Comparison of ENCODE assay signal across 31 cellular contexts in genomic region chr19:49342291-49342721, GRCh38. TPM values are rescaled to one million over a fixed set of nuclear protein-coding genes. Genes with fewer than 3 reads are reported as not detected.
A peak's percentile ranks its signal among the peaks of the same experiment; 100 is the strongest.
DNase-seq lines count a peak whose midpoint lies in the region; ATAC-seq and TF ChIP-seq lines count a peak whose summit lies in the region.
"Had no signal": no experiment of that assay in that cellular context is flagged by ENCODE, and none has a peak within 500 bp of the region (broad histone marks: within the 10 kb centered on the region; RNA-seq: fewer than 3 reads in every experiment).

No MANE protein-coding gene starts in this region.

- H3K4me2 ChIP-seq in GM23338 = no peak overlapping the region
- H3K4me2 ChIP-seq: A549 had no signal

- H4K20me1 ChIP-seq in GM23338 (replicated peaks; ENCODE audit: insufficient read depth) = peaks cover 12% of the 10 kb centered on the region; the same call in 1 of the 2 replicates

- no peaks in the 10 kb centered on the region for H3K9me2 ChIP-seq in GM23338 (ENCODE audit: insufficient read depth)

- H3K27ac ChIP-seq in GM23338 (ENCODE audit: low read depth) (no peak overlapping the region), brain microvascular endothelial cell (no peak overlapping the region)
- H3K27ac ChIP-seq: A549, gastrocnemius medialis had no signal

- in situ Hi-C loops in brain microvascular endothelial cell (cut with HindIII; ENCODE audit: low pct_ligation_motif_present, low sequenced_read_pairs) = no loop called here

- H3K36me3 ChIP-seq in GM23338 (ENCODE audit: insufficient read depth) = peaks cover 48% of the 10 kb centered on the region
- peaks cover 52% of the 10 kb centered on the region for H3K36me3 ChIP-seq in brain microvascular endothelial cell (replicated peaks)
- H3K36me3 ChIP-seq: gastrocnemius medialis had no signal

- DNase-seq in activated effector memory CD4-positive, alpha-beta T cell treated with anti-CD3 and anti-CD28 coated beads, Interleukin-2, amount 50 U/mL, for 16 hours = peak; percentile 39
- no peak for DNase-seq in activated effector memory CD4-positive, alpha-beta T cell treated with Interleukin-2 at 50 U/mL for 16 hours
- DNase-seq in GM23338 (ENCODE audit: low spot score) (no peak), endothelial cell (ENCODE audit: low spot score) (no peak), progenitor cell of endocrine pancreas (ENCODE audit: low spot score, unreplicated experiment) (no peak), brain microvascular endothelial cell (no peak), ureter (ENCODE audit: low spot score) (no peak)
- DNase-seq: activated CD4-positive, alpha-beta T cell treated with anti-CD3 and anti-CD28 coated beads, Interleukin-2, amount 10 ng/mL, durations not matched to agents 7 days and 5 days; activated CD8-positive, alpha-beta memory T cell treated with anti-CD3 and anti-CD28 coated beads, Interleukin-2, amount 50 U/mL, for 4 hours; DMS153; effector CD4-positive, alpha-beta T cell; gastrocnemius medialis; hypothalamus; IMR-90; kidney; mesenchymal stem cell; MG63; naive thymus-derived CD4-positive, alpha-beta T cell; NCI-H1436; NCI-H2171 treated with DMSO at 0.1 percent for 48 hours; NCI-H526 treated with DMSO at 0.1 percent for 48 hours; SHP77 treated with DMSO at 0.1 percent for 48 hours; stimulated activated CD4-positive, alpha-beta T cell treated with anti-CD3 and anti-CD28 coated beads, Interleukin-4, amount 100 ng/mL, for 1 hour; upper lobe of left lung had no signal

- H3K4me3 ChIP-seq in GM23338 = no peak overlapping the region
- H3K4me3 ChIP-seq in brain microvascular endothelial cell (ENCODE audit: low read depth, low read length) = no peak overlapping the region
- H3K4me3 ChIP-seq: A549, esophagus muscularis mucosa, gastrocnemius medialis, MG63, upper lobe of left lung had no signal

- peaks cover 13% of the 10 kb centered on the region for H3K4me1 ChIP-seq in GM23338 (ENCODE audit: insufficient read depth)
- H3K4me1 ChIP-seq: A549 had no signal

- H3K27me3 Mint-ChIP-seq in GM23338 (ENCODE audit: insufficient read depth, low read depth, poor library complexity) = peaks cover 23% of the 10 kb centered on the region
- H3K27me3 Mint-ChIP-seq in endothelial cell (ENCODE audit: unreplicated experiment) = peaks cover 26% of the 10 kb centered on the region
- no peaks in the 10 kb centered on the region for H3K27me3 Mint-ChIP-seq in stimulated activated memory B cell treated with anti-CD40 and anti-IgM and Interleukin-4, amounts not matched to agents 10 μg/mL and 1 μg/mL and 100 μg/mL, for 72 hours
- H3K27me3 Mint-ChIP-seq in progenitor cell of endocrine pancreas = no peaks in the 10 kb centered on the region
- H3K27me3 Mint-ChIP-seq: activated CD4-positive, alpha-beta T cell treated with anti-CD3 and anti-CD28 coated beads, Interleukin-2, amount 10 ng/mL, durations not matched to agents 7 days and 5 days; central memory CD8-positive, alpha-beta T cell; naive thymus-derived CD4-positive, alpha-beta T cell had no signal

- no peak for ATAC-seq in GM23338
- ATAC-seq in stimulated activated memory B cell treated with anti-CD40 and anti-IgM and Interleukin-4, amounts not matched to agents 10 μg/mL and 1 μg/mL and 100 μg/mL, for 72 hours = no peak
- ATAC-seq: A549; gastrocnemius medialis; naive thymus-derived CD4-positive, alpha-beta T cell had no signal

- peaks cover 18% of the 10 kb centered on the region for H3K4me1 Mint-ChIP-seq in GM23338
- peaks cover 43% of the 10 kb centered on the region for H3K4me1 Mint-ChIP-seq in endothelial cell (ENCODE audit: unreplicated experiment)
- peaks cover 71% of the 10 kb centered on the region for H3K4me1 Mint-ChIP-seq in stimulated activated memory B cell treated with anti-CD40 and anti-IgM and Interleukin-4, amounts not matched to agents 10 μg/mL and 1 μg/mL and 100 μg/mL, for 72 hours
- H3K4me1 Mint-ChIP-seq in progenitor cell of endocrine pancreas (ENCODE audit: low read depth) = peaks cover 15% of the 10 kb centered on the region

- no peaks in the 10 kb centered on the region for H3K79me2 ChIP-seq in GM23338 (replicated peaks; ENCODE audit: insufficient read depth)

- H3K27me3 ChIP-seq in GM23338 (ENCODE audit: insufficient read depth) (peaks cover 7% of the 10 kb centered on the region), brain microvascular endothelial cell (replicated peaks) (no peaks in the 10 kb centered on the region)
- H3K27me3 ChIP-seq: esophagus muscularis mucosa, MG63, upper lobe of left lung had no signal

- H3K9me3 Mint-ChIP-seq in GM23338 (no peaks in the 10 kb centered on the region; the same call in 1 of the 3 replicates), endothelial cell (ENCODE audit: unreplicated experiment) (no peaks in the 10 kb centered on the region), progenitor cell of endocrine pancreas (ENCODE audit: low read depth) (no peaks in the 10 kb centered on the region)
- H3K9me3 Mint-ChIP-seq in stimulated activated memory B cell treated with anti-CD40 and anti-IgM and Interleukin-4, amounts not matched to agents 10 μg/mL and 1 μg/mL and 100 μg/mL, for 72 hours = peaks cover 9% of the 10 kb centered on the region
- H3K9me3 Mint-ChIP-seq: activated CD4-positive, alpha-beta T cell treated with anti-CD3 and anti-CD28 coated beads, Interleukin-2, amount 10 ng/mL, durations not matched to agents 7 days and 5 days; central memory CD8-positive, alpha-beta T cell; naive thymus-derived CD4-positive, alpha-beta T cell had no signal

- no peak for TF ChIP-seq CTCF in GM23338 (conservative IDR thresholded peaks at IDR 0.05; ENCODE audit: low read depth in 2 of 2)
- no peak for TF ChIP-seq CTCF in endothelial cell (IDR thresholded peaks at IDR 0.05; ENCODE audit: unreplicated experiment)
- no peak for TF ChIP-seq CTCF in progenitor cell of endocrine pancreas (IDR thresholded peaks at IDR 0.05; ENCODE audit: unreplicated experiment)
- TF ChIP-seq CTCF in brain microvascular endothelial cell (IDR thresholded peaks at IDR 0.05; ENCODE audit: low read depth, low read length, missing control alignments) = no peak

- H3K27ac Mint-ChIP-seq in GM23338 = peak overlapping the region; percentile 8; the same call in 1 of the 2 replicates
- H3K27ac Mint-ChIP-seq in endothelial cell (ENCODE audit: unreplicated experiment) = peak overlapping the region; percentile 82
- peak overlapping the region; percentile 9 for H3K27ac Mint-ChIP-seq in stimulated activated memory B cell treated with anti-CD40 and anti-IgM and Interleukin-4, amounts not matched to agents 10 μg/mL and 1 μg/mL and 100 μg/mL, for 72 hours
- no peak overlapping the region for H3K27ac Mint-ChIP-seq in progenitor cell of endocrine pancreas
- H3K27ac Mint-ChIP-seq: activated CD4-positive, alpha-beta T cell treated with anti-CD3 and anti-CD28 coated beads, Interleukin-2, amount 10 ng/mL, durations not matched to agents 7 days and 5 days had no signal

- peaks cover 18% of the 10 kb centered on the region; the same call in 1 of the 2 replicates for H3F3A ChIP-seq in GM23338 (replicated peaks; ENCODE audit: low read depth)

- H3K4me3 Mint-ChIP-seq in GM23338 (no peak overlapping the region), endothelial cell (ENCODE audit: unreplicated experiment) (peak overlapping the region; percentile 78), progenitor cell of endocrine pancreas (ENCODE audit: low read depth) (no peak overlapping the region)
- no peak overlapping the region for H3K4me3 Mint-ChIP-seq in stimulated activated memory B cell treated with anti-CD40 and anti-IgM and Interleukin-4, amounts not matched to agents 10 μg/mL and 1 μg/mL and 100 μg/mL, for 72 hours
- H3K4me3 Mint-ChIP-seq: activated CD4-positive, alpha-beta T cell treated with anti-CD3 and anti-CD28 coated beads, Interleukin-2, amount 10 ng/mL, durations not matched to agents 7 days and 5 days; central memory CD8-positive, alpha-beta T cell; naive thymus-derived CD4-positive, alpha-beta T cell had no signal

- H3K36me3 Mint-ChIP-seq in GM23338 (ENCODE audit: low read depth) = peaks cover 76% of the 10 kb centered on the region
- peaks cover 54% of the 10 kb centered on the region for H3K36me3 Mint-ChIP-seq in endothelial cell (ENCODE audit: low read depth, unreplicated experiment)
- peaks cover 53% of the 10 kb centered on the region for H3K36me3 Mint-ChIP-seq in stimulated activated memory B cell treated with anti-CD40 and anti-IgM and Interleukin-4, amounts not matched to agents 10 μg/mL and 1 μg/mL and 100 μg/mL, for 72 hours
- H3K36me3 Mint-ChIP-seq in progenitor cell of endocrine pancreas (ENCODE audit: insufficient read depth) = peaks cover 52% of the 10 kb centered on the region

- no peak overlapping the region for H2AFZ ChIP-seq in GM23338

TF ChIP-seq in GM23338, 12 proteins besides CTCF, POLR2A, EP300 and RAD21 (continues in another document):
- TF ChIP-seq JUNB (IDR thresholded peaks at IDR 0.05; ENCODE audit: unreplicated experiment) = no peak

RNA-seq across cellular contexts. Expression of gene CD37, which starts 7.1 kb away (rescaled TPM):
- total RNA-seq in GM23338 (2014; rRNA removed; shearing (Covaris generic)) = not detected in 2 replicates
- polyA plus RNA-seq in GM23338 (2016; fragmentation: Nextera tagmentation; extraction: Ambion mirVana) = 106 and 114 TPM in 2 replicates
- not detected for total RNA-seq in endothelial cell (ENCODE audit: unreplicated experiment)
- not detected in 2 replicates for total RNA-seq in progenitor cell of endocrine pancreas
- 11.0 TPM for total RNA-seq in ureter
- total RNA-seq: H4, IMR-90 had no signal
- polyA plus RNA-seq: BJ, IMR-90 had no signal

RNA-seq across cellular contexts. Expression of gene SLC6A16, which starts 17.3 kb away (rescaled TPM):
- 0.31 and 1.6 TPM in 2 replicates for total RNA-seq in GM23338 (2014; rRNA removed; shearing (Covaris generic))
- 1.4 and 1.8 TPM in 2 replicates for polyA plus RNA-seq in GM23338 (2016; fragmentation: Nextera tagmentation; extraction: Ambion mirVana)
- total RNA-seq in endothelial cell (ENCODE audit: unreplicated experiment) (4.0 TPM), progenitor cell of endocrine pancreas (10.5 and 11.8 TPM in 2 replicates), ureter (2.2 TPM)
- total RNA-seq: skeletal muscle tissue had no signal

RNA-seq across cellular contexts. Expression of gene TEAD2, which starts 19.9 kb away (rescaled TPM):
- 74.4 and 82.5 TPM in 2 replicates for total RNA-seq in GM23338 (2014; rRNA removed; shearing (Covaris generic))
- 30.3 and 34.3 TPM in 2 replicates for polyA plus RNA-seq in GM23338 (2016; fragmentation: Nextera tagmentation; extraction: Ambion mirVana)
- total RNA-seq in endothelial cell (ENCODE audit: unreplicated experiment) = 167 TPM
- 226 and 235 TPM in 2 replicates for total RNA-seq in progenitor cell of endocrine pancreas
- 22.9 TPM for total RNA-seq in ureter
- total RNA-seq: activated CD4-positive, alpha-beta T cell treated with anti-CD3 and anti-CD28 coated beads, Interleukin-2, amount 10 ng/mL, durations not matched to agents 7 days and 5 days had no signal
- polyA plus RNA-seq: naive thymus-derived CD4-positive, alpha-beta T cell had no signal

RNA-seq across cellular contexts. Expression of gene DKKL1, which starts 21.4 kb away (rescaled TPM):
- 0.76 TPM in 1 of 2 replicates, not detected in the other for total RNA-seq in GM23338 (2014; rRNA removed; shearing (Covaris generic))
- polyA plus RNA-seq in GM23338 (2016; fragmentation: Nextera tagmentation; extraction: Ambion mirVana) = 2.9 and 3.6 TPM in 2 replicates
- total RNA-seq in endothelial cell (ENCODE audit: unreplicated experiment) (2.2 TPM), progenitor cell of endocrine pancreas (3.6 and 5.2 TPM in 2 replicates), ureter (0.62 TPM)
- total RNA-seq: activated CD4-positive, alpha-beta T cell treated with anti-CD3 and anti-CD28 coated beads, Interleukin-2, amount 10 ng/mL, durations not matched to agents 7 days and 5 days; gastrocnemius medialis; IMR-90; naive thymus-derived CD4-positive, alpha-beta T cell had no signal
- polyA plus RNA-seq: naive thymus-derived CD4-positive, alpha-beta T cell had no signal

RNA-seq across cellular contexts. Expression of gene KASH5, which starts 45.7 kb away (rescaled TPM):
- not detected in 2 replicates for total RNA-seq in GM23338 (2014; rRNA removed; shearing (Covaris generic))
- 0.44 TPM in 1 of 2 replicates, not detected in the other for polyA plus RNA-seq in GM23338 (2016; fragmentation: Nextera tagmentation; extraction: Ambion mirVana)
- 0.26 TPM for total RNA-seq in endothelial cell (ENCODE audit: unreplicated experiment)
- not detected in 2 replicates for total RNA-seq in progenitor cell of endocrine pancreas
- total RNA-seq in ureter = not detected
- total RNA-seq: esophagus muscularis mucosa, gastrocnemius medialis, H4, IMR-90, kidney, skeletal muscle tissue had no signal
- polyA plus RNA-seq: BJ; IMR-90; naive thymus-derived CD4-positive, alpha-beta T cell had no signal
